Comparison of ENCODE assay signal across 24 cellular contexts in the genomic region with DNA sequence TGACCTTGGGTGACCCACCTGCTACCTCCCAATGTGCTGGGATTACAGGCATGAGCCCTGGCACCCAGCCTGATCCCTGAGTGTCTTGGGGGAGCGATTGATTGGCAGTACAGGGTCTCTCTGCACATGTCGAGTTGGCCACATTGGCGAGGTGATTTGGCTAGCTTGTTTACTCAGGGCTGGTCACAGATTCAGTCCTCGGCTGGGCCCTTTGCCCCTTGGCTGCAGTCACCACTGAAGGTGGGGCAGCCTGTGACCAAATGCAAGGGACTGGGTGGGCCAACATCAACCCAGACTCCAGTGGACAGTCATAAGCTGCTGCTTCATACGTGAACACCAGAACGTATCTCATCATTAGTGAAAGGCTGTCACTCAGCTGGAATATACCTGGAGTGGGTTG.
"Had no signal": no experiment of that assay in that cellular context is flagged by ENCODE, and none has a peak within 500 bp of the region (broad histone marks: within the 10 kb centered on the region; RNA-seq: fewer than 3 reads in every experiment).

No MANE protein-coding gene starts in this region.

- FAIRE-seq: endothelial cell of umbilical vein had no signal

- H3K4me3 ChIP-seq: adrenal gland, ascending aorta, hepatocyte, right atrium auricular region, stomach, transverse colon, uterus had no signal

- H3K4me1 Mint-ChIP-seq: activated CD4-positive, alpha-beta T cell treated with anti-CD3 and anti-CD28 coated beads, Interleukin-2, amount 10 ng/mL, durations not matched to agents 24 days and 14 days; activated T-helper 17 cell treated with anti-CD3 and anti-CD28 coated beads, Interleukin-2, amount 50 U/mL, for 72 hours had no signal

- H3K4me3 Mint-ChIP-seq: activated CD4-positive, alpha-beta memory T cell treated with anti-CD3 and anti-CD28 coated beads, Interleukin-2, amount 10 ng/mL, durations not matched to agents 7 days and 5 days; activated CD4-positive, alpha-beta T cell treated with anti-CD3 and anti-CD28 coated beads, Interleukin-2, amount 10 ng/mL, durations not matched to agents 24 days and 14 days; activated naive CD8-positive, alpha-beta T cell; activated T-helper 17 cell treated with anti-CD3 and anti-CD28 coated beads, Interleukin-2, amount 50 U/mL, for 72 hours; nephron had no signal

- H3K9me3 ChIP-seq: adrenal gland, ascending aorta, right atrium auricular region, stomach, transverse colon, uterus had no signal

- H3K36me3 ChIP-seq: uterus had no signal

- H3K9me3 Mint-ChIP-seq: activated CD4-positive, alpha-beta memory T cell treated with anti-CD3 and anti-CD28 coated beads, Interleukin-2, amount 10 ng/mL, durations not matched to agents 7 days and 5 days; activated CD4-positive, alpha-beta T cell treated with anti-CD3 and anti-CD28 coated beads, Interleukin-2, amount 10 ng/mL, durations not matched to agents 24 days and 14 days; activated T-helper 17 cell treated with anti-CD3 and anti-CD28 coated beads, Interleukin-2, amount 50 U/mL, for 72 hours; nephron had no signal

- H3K4me1 ChIP-seq: uterus had no signal

- DNase-seq: activated CD4-positive, alpha-beta memory T cell treated with anti-CD3 and anti-CD28 coated beads, Interleukin-2, amount 10 ng/mL, durations not matched to agents 7 days and 5 days; activated CD4-positive, alpha-beta T cell treated with anti-CD3 and anti-CD28 coated beads, Interleukin-2, amount 10 ng/mL, durations not matched to agents 24 days and 14 days; adrenal gland; brain microvascular endothelial cell; central memory CD4-positive, alpha-beta T cell; dermis blood vessel endothelial cell; effector memory CD4-positive, alpha-beta T cell; foreskin melanocyte; glutamatergic neuron; kidney glomerular epithelial cell; left ventricle myocardium superior; mammary epithelial cell; posterior cingulate gyrus; stimulated activated CD4-positive, alpha-beta T cell treated with anti-CD3 and anti-CD28 coated beads, Interleukin-12 subunit alpha, Interleukin-12 subunit beta, amount 100 ng/mL, for 4 hours; stomach; transverse colon; uterus had no signal

- H3K27me3 ChIP-seq: adrenal gland, ascending aorta, brain microvascular endothelial cell, hepatocyte, right atrium auricular region, stomach, transverse colon, uterus had no signal

- H3K36me3 Mint-ChIP-seq: activated naive CD8-positive, alpha-beta T cell had no signal

- H3K27ac ChIP-seq: adrenal gland, ascending aorta, brain microvascular endothelial cell, hepatocyte, right atrium auricular region, stomach, transverse colon, uterus had no signal

- H3K27ac Mint-ChIP-seq: activated CD4-positive, alpha-beta memory T cell treated with anti-CD3 and anti-CD28 coated beads, Interleukin-2, amount 10 ng/mL, durations not matched to agents 7 days and 5 days; activated CD4-positive, alpha-beta T cell treated with anti-CD3 and anti-CD28 coated beads, Interleukin-2, amount 10 ng/mL, durations not matched to agents 24 days and 14 days; activated naive CD8-positive, alpha-beta T cell; activated T-helper 17 cell treated with anti-CD3 and anti-CD28 coated beads, Interleukin-2, amount 50 U/mL, for 72 hours; nephron had no signal
